8 cellular contexts compared by ENCODE assay signal in genomic region chr2:102418421-102418961, GRCh38. TPM values are rescaled to one million over a fixed set of nuclear protein-coding genes. Genes with fewer than 3 reads are reported as not detected.
A peak's percentile ranks its signal among the peaks of the same experiment; 100 is the strongest.
DNase-seq lines count a peak whose midpoint lies in the region; ATAC-seq and TF ChIP-seq lines count a peak whose summit lies in the region.

No MANE protein-coding gene starts in this region.

- peak overlapping the region; percentile 32 for H3K27ac ChIP-seq in CD8-positive, alpha-beta T cell (ENCODE audit: low read depth, low read length)
- no peak overlapping the region for H3K27ac ChIP-seq in H9 (ENCODE audit: insufficient read length, low read depth, low read length)
- H3K27ac ChIP-seq in esophagus squamous epithelium = peak overlapping the region in 1 of 4 donors; percentile 44

- intact Hi-C loops in CD8-positive, alpha-beta T cell (cut with DNase I, micrococcal nuclease) = loop anchor here (2.0 to 5.0 kb wide), 3 partner anchors 52 to 61 kb away; partner anchors contain the start of gene IL18R1 (in 1 of the 2)
- intact Hi-C loops in head of caudate nucleus (cut with DNase I) (no loop called here), esophagus squamous epithelium (cut with DNase I) (no loop called here)

- H3K27me3 ChIP-seq in CD8-positive, alpha-beta T cell (ENCODE audit: insufficient read depth, low read length) = no peaks in the 10 kb centered on the region
- no peaks in the 10 kb centered on the region for H3K27me3 ChIP-seq in H9 (ENCODE audit: insufficient read depth, low read length)
- no peaks in the 10 kb centered on the region for H3K27me3 ChIP-seq in esophagus squamous epithelium

- H3K23ac ChIP-seq in H9 (ENCODE audit: insufficient read length, low read depth, low read length) = no peak overlapping the region

- no peak overlapping the region for H4K5ac ChIP-seq in H9 (ENCODE audit: insufficient read length, low read depth, low read length)

- no peak overlapping the region for H3K4me3 ChIP-seq in CD8-positive, alpha-beta T cell (ENCODE audit: low read depth, low read length)
- no peak overlapping the region for H3K4me3 ChIP-seq in esophagus squamous epithelium

- no peak overlapping the region for H3K4me2 ChIP-seq in H9 (ENCODE audit: insufficient read depth, insufficient read length, low read length)

- no peak for DNase-seq in CD8-positive, alpha-beta T cell
- peak; percentile 86 for DNase-seq in amniotic epithelial cell (ENCODE audit: low read depth)
- no peak for DNase-seq in H9
- no peak for DNase-seq in occipital lobe (lab: John Stamatoyannopoulos, UW)
- DNase-seq in head of caudate nucleus = no peak
- DNase-seq in esophagus squamous epithelium (lab: John Stamatoyannopoulos, UW) = no peak

- no peaks in the 10 kb centered on the region for H3K79me1 ChIP-seq in H9 (ENCODE audit: insufficient read depth, low read depth, low read length, poor library complexity, severe bottlenecking)

- TF ChIP-seq CTCF in CD8-positive, alpha-beta T cell (IDR thresholded peaks at IDR 0.05) = no peak
- TF ChIP-seq CTCF in H9 (conservative IDR thresholded peaks at IDR 0.05) (no peak), esophagus squamous epithelium (IDR thresholded peaks at IDR 0.05) (no peak)

- no peak overlapping the region for H4K8ac ChIP-seq in H9 (replicated peaks; ENCODE audit: insufficient read length, low read depth, low read length)

- H2BK12ac ChIP-seq in H9 (ENCODE audit: insufficient read length, low read depth, low read length) = no peak overlapping the region

- H3K14ac ChIP-seq in H9 (ENCODE audit: insufficient read depth, low read length) = no peak overlapping the region

- no peak overlapping the region for H2BK15ac ChIP-seq in H9 (ENCODE audit: low read depth, low read length)

- peak overlapping the region; percentile 79 for H3K4me3 Mint-ChIP-seq in CD8-positive, alpha-beta T cell
- no peak overlapping the region for H3K4me3 Mint-ChIP-seq in H9

- POLR2A ChIA-PET in CD8-positive, alpha-beta T cell (lab: Charles Lee) = interaction anchor here (1.2 to 2.6 kb wide), 3 partner anchors 12 to 168 kb away, joined by 3 to 10 read pairs (median 3); no protein-coding TSS in a partner anchor

- no peak overlapping the region for H4K91ac ChIP-seq in H9 (ENCODE audit: insufficient read length, low read depth, low read length)

- no peak overlapping the region for H3K56ac ChIP-seq in H9 (ENCODE audit: insufficient read length, low read depth, low read length)

- no peak overlapping the region for H3K4ac ChIP-seq in H9 (ENCODE audit: low read depth, low read length)

- no peak overlapping the region for H2AFZ ChIP-seq in H9 (ENCODE audit: low read length)

- H3K9me3 ChIP-seq in CD8-positive, alpha-beta T cell (ENCODE audit: low read length) = no peaks in the 10 kb centered on the region
- H3K9me3 ChIP-seq in H9 (ENCODE audit: control insufficient read depth, low read depth, low read length) (no peaks in the 10 kb centered on the region), esophagus squamous epithelium (no peaks in the 10 kb centered on the region)

- no CpG with 5 or more reads among the region's 2 CpGs for WGBS in H9 (ENCODE audit: extremely low coverage, insufficient read length, low lambda C conversion rate)
- 31 to 35% methylated on average over 2 of the region's 2 CpGs for WGBS in esophagus squamous epithelium, 2 donors

- H2BK20ac ChIP-seq in H9 (ENCODE audit: low read depth, low read length, poor library complexity, severe bottlenecking) = no peak overlapping the region

- no peaks in the 10 kb centered on the region for H3K23me2 ChIP-seq in H9 (ENCODE audit: insufficient read length, low read depth, low read length, poor library complexity, severe bottlenecking)

- H3T11ph ChIP-seq in H9 (ENCODE audit: low read length) = no peak overlapping the region

- peak overlapping the region; percentile 90 for H3K27ac Mint-ChIP-seq in CD8-positive, alpha-beta T cell
- no peak overlapping the region for H3K27ac Mint-ChIP-seq in H9

- no peak overlapping the region for H2BK120ac ChIP-seq in H9 (ENCODE audit: low read depth, low read length, poor library complexity, severe bottlenecking)

- H3K4me1 Mint-ChIP-seq in CD8-positive, alpha-beta T cell (ENCODE audit: low read depth) = peaks cover 62% of the 10 kb centered on the region
- no peaks in the 10 kb centered on the region for H3K4me1 Mint-ChIP-seq in H9

- H2BK5ac ChIP-seq in H9 (ENCODE audit: insufficient read length, low read length) = no peak overlapping the region

- peaks cover 32% of the 10 kb centered on the region for H3K4me1 ChIP-seq in CD8-positive, alpha-beta T cell (ENCODE audit: insufficient read depth, low read length)
- H3K4me1 ChIP-seq in H9 (ENCODE audit: insufficient read depth, low read length) (no peaks in the 10 kb centered on the region), esophagus squamous epithelium (no peaks in the 10 kb centered on the region)

- H3K27me3 Mint-ChIP-seq in CD8-positive, alpha-beta T cell (ENCODE audit: low read depth) = no peaks in the 10 kb centered on the region
- H3K27me3 Mint-ChIP-seq in H9 (ENCODE audit: low read depth) = peaks cover 18% of the 10 kb centered on the region

- no peaks in the 10 kb centered on the region for H3K36me3 ChIP-seq in CD8-positive, alpha-beta T cell (ENCODE audit: insufficient read depth, low read length)
- no peaks in the 10 kb centered on the region for H3K36me3 ChIP-seq in esophagus squamous epithelium

- TF ChIP-seq POLR2A in esophagus squamous epithelium (IDR thresholded peaks at IDR 0.05) = no peak

- H2AK5ac ChIP-seq in H9 (ENCODE audit: insufficient read length, low read length) = no peak overlapping the region

- H3K9ac ChIP-seq in H9 (ENCODE audit: extremely low read depth, insufficient read length, low read length) = no peak overlapping the region

- no peaks in the 10 kb centered on the region for H3K9me3 Mint-ChIP-seq in CD8-positive, alpha-beta T cell
- peaks cover 7 to 16% of the 10 kb centered on the region in 2 experiments; a peak in 4 of 5 replicates for H3K9me3 Mint-ChIP-seq in H9

- no peak overlapping the region for H3K18ac ChIP-seq in H9 (ENCODE audit: insufficient read length, low read depth, low read length)

- H3K36me3 Mint-ChIP-seq in CD8-positive, alpha-beta T cell = no peaks in the 10 kb centered on the region
- no peaks in the 10 kb centered on the region for H3K36me3 Mint-ChIP-seq in H9 (ENCODE audit: insufficient read depth in 1 of 3, low read depth in 3 of 3)

- CTCF ChIA-PET in CD8-positive, alpha-beta T cell (lab: Charles Lee) = interaction anchor here (6.0 kb wide), 1 partner anchor 25 kb away, joined by 43 read pairs; no protein-coding TSS in a partner anchor

- H4K20me1 ChIP-seq in H9 (ENCODE audit: control insufficient read depth, insufficient read depth, insufficient read length) = no peaks in the 10 kb centered on the region

- H3K79me2 ChIP-seq in H9 (ENCODE audit: insufficient read depth, low read length) = no peaks in the 10 kb centered on the region

- ATAC-seq in CD8-positive, alpha-beta T cell = peak; percentile 71
- peak; percentile 76 for ATAC-seq in GM21360 (IDR thresholded peaks at IDR 0.05; ENCODE audit: unreplicated experiment)
- peak; percentile 71 for ATAC-seq in HG03521 (IDR thresholded peaks at IDR 0.05; ENCODE audit: unreplicated experiment)

RNA-seq across cellular contexts. Expression of gene IL18RAP, which starts 4.5 kb away (rescaled TPM):
- total RNA-seq in CD8-positive, alpha-beta T cell = 10 to 100 TPM in 1 of 2 experiments, 1 to 10 TPM in 1; 7.9 to 10.8 TPM
- not detected in 2 replicates for total RNA-seq in H9 (2021)
- total RNA-seq in occipital lobe = 0.16 TPM
- total RNA-seq in esophagus squamous epithelium = 1 to 10 TPM in 2 of 4 donors, under 1 TPM in 1, not detected in 1; 0.61 to 4.3 (median 3.4) TPM

RNA-seq across cellular contexts. Expression of gene SLC9A4, which starts 54.5 kb away (rescaled TPM):
- not detected for total RNA-seq in CD8-positive, alpha-beta T cell
- total RNA-seq in H9 (2021) (not detected in 2 replicates), occipital lobe (0.62 TPM), esophagus squamous epithelium (under 1 TPM; 0.40 to 0.76 (median 0.47) TPM)

Comparison
In these comparisons a context has a peak if more than half of its experiments do, and no peak if none do; other contexts are left out.
1. intact Hi-C loops: an anchor here in CD8-positive, alpha-beta T cell (2.0 to 5.0 kb wide); none called in head of caudate nucleus and esophagus squamous epithelium.